1 cellular context compared by ENCODE assay signal in the genomic region with DNA sequence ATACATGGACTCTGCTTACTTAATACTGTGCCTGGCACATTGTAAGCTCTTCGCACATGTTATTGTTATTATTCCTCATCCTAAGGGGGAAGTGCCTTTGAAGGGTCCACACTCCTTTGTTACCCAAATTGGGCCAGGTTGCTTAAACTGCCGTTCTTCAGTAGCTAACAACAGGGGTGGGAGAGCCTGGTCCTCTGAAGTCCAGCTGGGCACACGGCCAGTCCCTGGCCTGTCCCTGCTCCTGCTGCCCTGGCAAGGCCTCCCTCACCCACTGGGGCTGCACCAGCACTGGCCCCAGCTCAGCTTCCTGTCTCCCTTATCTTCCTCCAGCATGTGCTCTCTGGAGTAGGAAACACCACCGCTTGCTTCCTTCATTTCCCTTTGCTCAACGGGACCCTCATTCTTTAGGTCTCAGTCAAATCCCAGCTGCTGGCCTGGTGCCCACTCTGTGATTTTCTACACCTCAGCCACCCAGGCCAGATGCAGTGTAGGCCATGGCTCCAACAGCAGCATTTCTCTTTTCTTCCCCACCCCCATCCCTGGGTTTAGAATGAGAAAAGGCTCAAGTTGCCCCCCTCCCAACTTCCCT.
TF ChIP-seq lines count a peak whose summit lies in the region.

No MANE protein-coding gene starts in this region.

TF ChIP-seq in IMR-90, 13 proteins besides CTCF, POLR2A, EP300 and RAD21 (continued from another document):
- no peak for TF ChIP-seq ELK1 (IDR thresholded peaks at IDR 0.05; ENCODE audit: borderline replicate concordance, low read depth, low read length)
- no peak for TF ChIP-seq CEBPB (IDR thresholded peaks at IDR 0.05; ENCODE audit: low read depth, low read length)
- no peak for TF ChIP-seq FOS (IDR thresholded peaks at IDR 0.05; ENCODE audit: low read depth, low read length)
- TF ChIP-seq BHLHE40 (IDR thresholded peaks at IDR 0.05; ENCODE audit: low read depth, low read length), result no peak
- no peak for TF ChIP-seq RCOR1 (IDR thresholded peaks at IDR 0.05; ENCODE audit: insufficient replicate concordance, low read length)
- TF ChIP-seq MXI1 (IDR thresholded peaks at IDR 0.05; ENCODE audit: borderline replicate concordance, low read depth, low read length), result no peak
- TF ChIP-seq MAZ (IDR thresholded peaks at IDR 0.05; ENCODE audit: borderline replicate concordance, low read depth, low read length), result no peak
- no peak for TF ChIP-seq RFX5 (IDR thresholded peaks at IDR 0.05; ENCODE audit: low read depth, low read length)
- TF ChIP-seq CHD1 (IDR thresholded peaks at IDR 0.05; ENCODE audit: low read depth, low read length), result no peak
- TF ChIP-seq MAFK (IDR thresholded peaks at IDR 0.05; ENCODE audit: low read depth, low read length), result no peak
